In genomic region chr4:25795566-25796454, GRCh38 we compare ENCODE assay signal across 1 cellular context.
A peak's percentile ranks its signal among the peaks of the same experiment; 100 is the strongest.
TF ChIP-seq lines count a peak whose summit lies in the region.

No MANE protein-coding gene starts in this region.

TF ChIP-seq in H1, 55 proteins besides CTCF, POLR2A, EP300 and RAD21 (continued from another document):
- TF ChIP-seq CBX5 (IDR thresholded peaks at IDR 0.05; ENCODE audit: low read depth, low read length), result no peak
- peak; percentile 32; the same call in 1 of the 2 replicates for TF ChIP-seq CREB1 (IDR thresholded peaks at IDR 0.05)
TF ChIP-seq in H1: peak in this region for 2.
